ENCODE assay signal across 14 cellular contexts in genomic region chr16:81568749-81569087, GRCh38.
DNase-seq lines count a peak whose midpoint lies in the region; ATAC-seq and TF ChIP-seq lines count a peak whose summit lies in the region.
"Had no signal": no experiment of that assay in that cellular context is flagged by ENCODE, and none has a peak within 500 bp of the region (broad histone marks: within the 10 kb centered on the region; RNA-seq: fewer than 3 reads in every experiment).

No MANE protein-coding gene starts in this region.

- TF ChIP-seq CTCF in OCI-LY1 (IDR thresholded peaks at IDR 0.05; ENCODE audit: low read length) (no peak), smooth muscle cell (IDR thresholded peaks at IDR 0.05; ENCODE audit: borderline replicate concordance, insufficient read depth, poor library complexity, severe bottlenecking) (no peak)

- no peak for DNase-seq in activated CD4-positive, alpha-beta memory T cell treated with anti-CD3 and anti-CD28 coated beads for 36 hours
- DNase-seq in activated CD4-positive, alpha-beta memory T cell treated with anti-CD3 and anti-CD28 coated beads, Interleukin-2, amount 10 ng/mL, durations not matched to agents 7 days and 5 days, result no peak
- no peak for DNase-seq in epithelial cell of prostate (ENCODE audit: low read depth, low spot score)
- no peak for DNase-seq in smooth muscle cell (lab: John Stamatoyannopoulos, UW; ENCODE audit: unreplicated experiment)
- DNase-seq in occipital lobe (lab: John Stamatoyannopoulos, UW), result no peak
- no peak for DNase-seq in NCI-H1417 treated with DMSO at 0.1 percent for 48 hours (lab: John Stamatoyannopoulos, UW)
- DNase-seq: central memory CD4-positive, alpha-beta T cell; left ventricle myocardium superior; NCI-H2029; NCI-H748 treated with DMSO at 0.1 percent for 48 hours had no signal

- H3K27me3 ChIP-seq in OCI-LY1 (ENCODE audit: insufficient read depth, low read length) (no peaks in the 10 kb centered on the region), smooth muscle cell (ENCODE audit: low read depth) (no peaks in the 10 kb centered on the region)

- no peak overlapping the region for H3K4me3 ChIP-seq in OCI-LY1 (ENCODE audit: low read depth, low read length, poor library complexity, severe bottlenecking)
- no peak overlapping the region for H3K4me3 ChIP-seq in smooth muscle cell
- H3K4me3 ChIP-seq: SK-N-MC, thoracic aorta had no signal

- no peaks in the 10 kb centered on the region for H3F3A ChIP-seq in OCI-LY1 (ENCODE audit: insufficient read depth, low read length)
- H3F3A ChIP-seq in smooth muscle cell (ENCODE audit: low read depth), result peaks cover 6% of the 10 kb centered on the region

- CTCF ChIA-PET in activated CD4-positive, alpha-beta memory T cell treated with anti-CD3 and anti-CD28 coated beads for 36 hours (lab: Charles Lee), result interaction anchor here (1.0 to 1.7 kb wide), 2 partner anchors 40 to 153 kb away, joined by 3 to 4 read pairs; no protein-coding TSS in a partner anchor
- CTCF ChIA-PET in activated CD4-positive, alpha-beta memory T cell treated with anti-CD3 and anti-CD28 coated beads, Interleukin-2, amount 10 ng/mL, durations not matched to agents 7 days and 5 days (lab: Charles Lee), result no interaction called here

- H3K27ac ChIP-seq in OCI-LY1 (ENCODE audit: low read depth, low read length, poor library complexity, severe bottlenecking) (peak overlapping the region; percentile 75), epithelial cell of prostate (peak overlapping the region; percentile 21), smooth muscle cell (ENCODE audit: low read depth) (peak overlapping the region; percentile 84)
- H3K27ac ChIP-seq: SK-N-MC, thoracic aorta had no signal

- H3K36me3 ChIP-seq in OCI-LY1 (ENCODE audit: insufficient read depth, low read length) (no peaks in the 10 kb centered on the region), smooth muscle cell (ENCODE audit: low read depth) (no peaks in the 10 kb centered on the region)
- H3K36me3 ChIP-seq: thoracic aorta had no signal

- peak overlapping the region; percentile 5; the same call in 1 of the 2 replicates for H3K9ac ChIP-seq in OCI-LY1 (ENCODE audit: low read length)
- peak overlapping the region; percentile 33 for H3K9ac ChIP-seq in smooth muscle cell (ENCODE audit: low read depth)

- ATAC-seq in GM18517 (IDR thresholded peaks at IDR 0.05; ENCODE audit: unreplicated experiment), result no peak

- H3K4me1 ChIP-seq in OCI-LY1 (ENCODE audit: insufficient read depth, low read length, severe bottlenecking) (peaks cover 29% of the 10 kb centered on the region), smooth muscle cell (ENCODE audit: low read depth) (peaks cover 8% of the 10 kb centered on the region)

- peaks cover 2% of the 10 kb centered on the region for H3K9me3 Mint-ChIP-seq in activated CD4-positive, alpha-beta memory T cell treated with anti-CD3 and anti-CD28 coated beads for 36 hours
- H3K9me3 Mint-ChIP-seq in activated CD4-positive, alpha-beta memory T cell treated with anti-CD3 and anti-CD28 coated beads, Interleukin-2, amount 10 ng/mL, durations not matched to agents 7 days and 5 days, result no peaks in the 10 kb centered on the region

- peaks cover 28% of the 10 kb centered on the region for H3K4me1 Mint-ChIP-seq in activated CD4-positive, alpha-beta memory T cell treated with anti-CD3 and anti-CD28 coated beads for 36 hours (ENCODE audit: low read depth)
- H3K4me1 Mint-ChIP-seq in activated CD4-positive, alpha-beta memory T cell treated with anti-CD3 and anti-CD28 coated beads, Interleukin-2, amount 10 ng/mL, durations not matched to agents 7 days and 5 days, result peaks cover 6% of the 10 kb centered on the region

- intact Hi-C loops in activated CD4-positive, alpha-beta memory T cell treated with anti-CD3 and anti-CD28 coated beads for 36 hours (cut with micrococcal nuclease), result loop anchor here (1.0 to 10.0 kb wide), 3 partner anchors 48 to 114 kb away; no protein-coding TSS in a partner anchor

- WGBS in smooth muscle cell (ENCODE audit: low lambda C conversion rate), result 50% methylated on average over 8 of the region's 8 CpGs

- peaks cover 5% of the 10 kb centered on the region for H3K79me2 ChIP-seq in OCI-LY1 (ENCODE audit: insufficient read depth, low read length)
- peaks cover 71% of the 10 kb centered on the region for H3K79me2 ChIP-seq in smooth muscle cell (ENCODE audit: low read depth)

- H3K36me3 Mint-ChIP-seq in activated CD4-positive, alpha-beta memory T cell treated with anti-CD3 and anti-CD28 coated beads for 36 hours, result peaks cover 2% of the 10 kb centered on the region
- H3K36me3 Mint-ChIP-seq in activated CD4-positive, alpha-beta memory T cell treated with anti-CD3 and anti-CD28 coated beads, Interleukin-2, amount 10 ng/mL, durations not matched to agents 7 days and 5 days (ENCODE audit: low read depth), result peaks cover 3% of the 10 kb centered on the region

- H3K4me3 Mint-ChIP-seq in activated CD4-positive, alpha-beta memory T cell treated with anti-CD3 and anti-CD28 coated beads for 36 hours, result no peak overlapping the region
- no peak overlapping the region for H3K4me3 Mint-ChIP-seq in activated CD4-positive, alpha-beta memory T cell treated with anti-CD3 and anti-CD28 coated beads, Interleukin-2, amount 10 ng/mL, durations not matched to agents 7 days and 5 days

- H3K27ac Mint-ChIP-seq in activated CD4-positive, alpha-beta memory T cell treated with anti-CD3 and anti-CD28 coated beads for 36 hours, result peak overlapping the region; percentile 70
- H3K27ac Mint-ChIP-seq in activated CD4-positive, alpha-beta memory T cell treated with anti-CD3 and anti-CD28 coated beads, Interleukin-2, amount 10 ng/mL, durations not matched to agents 7 days and 5 days, result no peak overlapping the region

- POLR2A ChIA-PET in activated CD4-positive, alpha-beta memory T cell treated with anti-CD3 and anti-CD28 coated beads for 36 hours (lab: Charles Lee), result interaction anchor here (0.6 to 1.0 kb wide), 4 partner anchors 24 to 122 kb away, joined by 3 to 4 read pairs (median 3); no protein-coding TSS in a partner anchor
- POLR2A ChIA-PET in activated CD4-positive, alpha-beta memory T cell treated with anti-CD3 and anti-CD28 coated beads, Interleukin-2, amount 10 ng/mL, durations not matched to agents 7 days and 5 days (lab: Charles Lee), result interaction anchor here (0.7 kb wide), 1 partner anchor 75 kb away, joined by 3 read pairs; no protein-coding TSS in a partner anchor

- H4K20me1 ChIP-seq in OCI-LY1 (ENCODE audit: insufficient read depth, low read length), result no peaks in the 10 kb centered on the region
- peaks cover 98% of the 10 kb centered on the region for H4K20me1 ChIP-seq in smooth muscle cell (ENCODE audit: low read depth)

- no peaks in the 10 kb centered on the region for H3K9me3 ChIP-seq in OCI-LY1 (ENCODE audit: low read length)
- H3K9me3 ChIP-seq in smooth muscle cell (replicated peaks; ENCODE audit: low read depth), result no peaks in the 10 kb centered on the region
- H3K9me3 ChIP-seq: thoracic aorta had no signal

- H3K9me2 ChIP-seq in OCI-LY1 (ENCODE audit: low read depth, low read length), result no peaks in the 10 kb centered on the region

- H2AFZ ChIP-seq in OCI-LY1 (ENCODE audit: low read length), result no peak overlapping the region
- H2AFZ ChIP-seq in smooth muscle cell (ENCODE audit: low read depth), result no peak overlapping the region

- H3K4me2 ChIP-seq in OCI-LY1 (ENCODE audit: low read length) (peak overlapping the region; percentile 30; the same call in 1 of the 2 replicates), smooth muscle cell (peak overlapping the region; percentile 68)

- no peaks in the 10 kb centered on the region for H3K27me3 Mint-ChIP-seq in activated CD4-positive, alpha-beta memory T cell treated with anti-CD3 and anti-CD28 coated beads for 36 hours
- H3K27me3 Mint-ChIP-seq in activated CD4-positive, alpha-beta memory T cell treated with anti-CD3 and anti-CD28 coated beads, Interleukin-2, amount 10 ng/mL, durations not matched to agents 7 days and 5 days, result no peaks in the 10 kb centered on the region

Comparison
In these comparisons a context has a peak if more than half of its experiments do, and no peak if none do; other contexts are left out.
1. H3K27ac ChIP-seq: peak in every context shown above with its lines; median percentile 84 in smooth muscle cell; 75 in OCI-LY1; 21 in epithelial cell of prostate.